Comparison of ENCODE assay signal across 9 cellular contexts in the genomic region with DNA sequence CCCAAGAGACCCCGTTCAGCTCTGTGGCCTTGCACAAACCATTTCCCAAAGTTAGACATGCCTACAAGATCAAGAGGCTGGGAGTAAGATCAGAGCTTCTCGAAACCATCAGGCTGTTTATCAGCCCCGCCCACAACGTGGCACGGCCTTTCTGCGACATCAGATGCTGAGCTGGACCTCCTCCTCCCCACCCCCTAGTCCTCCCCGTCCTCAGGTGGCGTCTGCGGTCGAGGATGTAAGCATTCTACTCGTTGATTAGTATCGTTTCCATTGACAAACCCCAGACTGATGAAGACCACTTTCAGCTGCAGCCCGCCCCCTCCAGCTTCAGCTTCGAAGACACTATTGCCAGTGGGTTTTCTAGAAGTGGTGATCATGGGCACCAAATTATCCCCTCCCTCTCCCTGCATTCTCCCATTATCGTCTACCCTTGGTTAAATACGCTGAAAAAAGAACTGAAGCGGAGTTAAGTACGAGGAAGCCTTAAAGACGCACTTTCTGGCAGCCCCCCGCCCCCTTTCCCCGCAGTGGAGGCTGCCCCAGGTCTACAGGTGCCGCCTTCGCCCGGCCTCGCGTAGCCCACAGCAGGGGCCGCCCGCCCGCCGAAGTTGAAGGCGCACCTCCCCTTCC. TPM values are rescaled to one million over a fixed set of nuclear protein-coding genes. Genes with fewer than 3 reads are reported as not detected.
A peak's percentile ranks its signal among the peaks of the same experiment; 100 is the strongest.
DNase-seq lines count a peak whose midpoint lies in the region; ATAC-seq and TF ChIP-seq lines count a peak whose summit lies in the region.
"Had no signal": no experiment of that assay in that cellular context is flagged by ENCODE, and none has a peak within 500 bp of the region (broad histone marks: within the 10 kb centered on the region; RNA-seq: fewer than 3 reads in every experiment).

No MANE protein-coding gene starts in this region.

- WGBS in liver = 5% methylated on average over 31 of the region's 31 CpGs
- 7 to 11% methylated on average over 21 to 31 of the region's 31 CpGs for WGBS in testis, 2 donors

- H3K4me3 ChIP-seq in coronary artery (peak overlapping the region; percentile 91), liver (ENCODE audit: low read depth in 1 of 3, low read length in 3 of 3) (peak overlapping the region; percentile 75 to 95 (median 85)), testis (peak overlapping the region; percentile 71 to 76)

- peak; percentile 58 for DNase-seq in Caki2 (ENCODE audit: low read depth)
- DNase-seq in RKO (ENCODE audit: low spot score) = peak; percentile 73
- peak; percentile 78 for DNase-seq in coronary artery (ENCODE audit: low spot score)
- peak; percentile 69 for DNase-seq in testis
- DNase-seq in superior temporal gyrus (ENCODE audit: extremely low spot score) = no peak

- H3K9ac ChIP-seq in liver (ENCODE audit: low read depth in 1 of 2, low read length in 2 of 2) = no peak overlapping the region

- intact Hi-C loops in testis (cut with DNase I; ENCODE audit: low total_unique reads) = no loop called here

- H3K27ac ChIP-seq in coronary artery (peak overlapping the region; percentile 95 to 97), liver (ENCODE audit: low read depth in 1 of 2, low read length in 2 of 2) (peak overlapping the region; percentile 94), testis (peak overlapping the region; percentile 45 to 85)

- TF ChIP-seq POLR2A in testis (IDR thresholded peaks at IDR 0.05) = no peak

- TF ChIP-seq RAD21 in liver (IDR thresholded peaks at IDR 0.05) = no peak

- peak; percentile 39 for ATAC-seq in GM21723 (IDR thresholded peaks at IDR 0.05; ENCODE audit: unreplicated experiment)
- ATAC-seq in HG03521 (IDR thresholded peaks at IDR 0.05; ENCODE audit: unreplicated experiment) = no peak

- no peak for TF ChIP-seq CTCF in coronary artery (IDR thresholded peaks at IDR 0.05)
- TF ChIP-seq CTCF in liver (IDR thresholded peaks at IDR 0.05; ENCODE audit: low read depth, low read length, missing input control) = no peak
- no peak for TF ChIP-seq CTCF in testis (IDR thresholded peaks at IDR 0.05)

- in situ Hi-C loops in Caki2 (cut with HindIII; ENCODE audit: low pct_unique_long_range_greater_than_20kb, low sequenced_read_pairs) = no loop called here

- no peaks in the 10 kb centered on the region for H3K27me3 ChIP-seq in liver (ENCODE audit: control insufficient read depth in 4 of 4, insufficient read depth in 4 of 4, low read length in 3 of 4)
- no peaks in the 10 kb centered on the region for H3K27me3 ChIP-seq in testis

- H3K36me3 ChIP-seq in liver (ENCODE audit: control insufficient read depth in 4 of 4, insufficient read depth in 3 of 4, low read depth in 1 of 4, low read length in 3 of 4) = no peaks in the 10 kb centered on the region
- H3K36me3 ChIP-seq in testis (ENCODE audit: low read depth, missing control alignments) = no peaks in the 10 kb centered on the region

- no peaks in the 10 kb centered on the region for H3K9me3 ChIP-seq in liver (ENCODE audit: control insufficient read depth in 4 of 4, low read length in 3 of 4)
- H3K9me3 ChIP-seq in testis = no peaks in the 10 kb centered on the region

- peaks cover 3 to 15% (median 6%) of the 10 kb centered on the region in 4 donors for H3K4me1 ChIP-seq in liver (ENCODE audit: control insufficient read depth in 4 of 4, insufficient read depth in 4 of 4, low read length in 3 of 4)
- H3K4me1 ChIP-seq in testis = peaks cover 5% of the 10 kb centered on the region

TF ChIP-seq in liver, 16 proteins besides CTCF, POLR2A, EP300 and RAD21:
- TF ChIP-seq JUND (IDR thresholded peaks at IDR 0.05) (no peak), SP1 (IDR thresholded peaks at IDR 0.05) (no peak), FOXA1 (IDR thresholded peaks at IDR 0.05) (no peak), YY1 (IDR thresholded peaks at IDR 0.05) (no peak), EGR1 (IDR thresholded peaks at IDR 0.05; ENCODE audit: low read depth in 2 of 2) (no peak), RXRA (IDR thresholded peaks at IDR 0.05) (no peak), HNF4A (conservative IDR thresholded peaks at IDR 0.05) (no peak), TAF1 (conservative IDR thresholded peaks at IDR 0.05) (no peak)
- TF ChIP-seq, protein P1, sequence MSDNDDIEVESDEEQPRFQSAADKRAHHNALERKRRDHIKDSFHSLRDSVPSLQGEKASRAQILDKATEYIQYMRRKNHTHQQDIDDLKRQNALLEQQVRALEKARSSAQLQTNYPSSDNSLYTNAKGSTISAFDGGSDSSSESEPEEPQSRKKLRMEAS (IDR thresholded peaks at IDR 0.05) = no peak
- TF ChIP-seq, protein P2, sequence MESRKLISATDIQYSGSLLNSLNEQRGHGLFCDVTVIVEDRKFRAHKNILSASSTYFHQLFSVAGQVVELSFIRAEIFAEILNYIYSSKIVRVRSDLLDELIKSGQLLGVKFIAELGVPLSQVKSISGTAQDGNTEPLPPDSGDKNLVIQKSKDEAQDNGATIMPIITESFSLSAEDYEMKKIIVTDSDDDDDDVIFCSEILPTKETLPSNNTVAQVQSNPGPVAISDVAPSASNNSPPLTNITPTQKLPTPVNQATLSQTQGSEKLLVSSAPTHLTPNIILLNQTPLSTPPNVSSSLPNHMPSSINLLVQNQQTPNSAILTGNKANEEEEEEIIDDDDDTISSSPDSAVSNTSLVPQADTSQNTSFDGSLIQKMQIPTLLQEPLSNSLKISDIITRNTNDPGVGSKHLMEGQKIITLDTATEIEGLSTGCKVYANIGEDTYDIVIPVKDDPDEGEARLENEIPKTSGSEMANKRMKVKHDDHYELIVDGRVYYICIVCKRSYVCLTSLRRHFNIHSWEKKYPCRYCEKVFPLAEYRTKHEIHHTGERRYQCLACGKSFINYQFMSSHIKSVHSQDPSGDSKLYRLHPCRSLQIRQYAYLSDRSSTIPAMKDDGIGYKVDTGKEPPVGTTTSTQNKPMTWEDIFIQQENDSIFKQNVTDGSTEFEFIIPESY (IDR thresholded peaks at IDR 0.05) = no peak
- TF ChIP-seq, protein P3, sequence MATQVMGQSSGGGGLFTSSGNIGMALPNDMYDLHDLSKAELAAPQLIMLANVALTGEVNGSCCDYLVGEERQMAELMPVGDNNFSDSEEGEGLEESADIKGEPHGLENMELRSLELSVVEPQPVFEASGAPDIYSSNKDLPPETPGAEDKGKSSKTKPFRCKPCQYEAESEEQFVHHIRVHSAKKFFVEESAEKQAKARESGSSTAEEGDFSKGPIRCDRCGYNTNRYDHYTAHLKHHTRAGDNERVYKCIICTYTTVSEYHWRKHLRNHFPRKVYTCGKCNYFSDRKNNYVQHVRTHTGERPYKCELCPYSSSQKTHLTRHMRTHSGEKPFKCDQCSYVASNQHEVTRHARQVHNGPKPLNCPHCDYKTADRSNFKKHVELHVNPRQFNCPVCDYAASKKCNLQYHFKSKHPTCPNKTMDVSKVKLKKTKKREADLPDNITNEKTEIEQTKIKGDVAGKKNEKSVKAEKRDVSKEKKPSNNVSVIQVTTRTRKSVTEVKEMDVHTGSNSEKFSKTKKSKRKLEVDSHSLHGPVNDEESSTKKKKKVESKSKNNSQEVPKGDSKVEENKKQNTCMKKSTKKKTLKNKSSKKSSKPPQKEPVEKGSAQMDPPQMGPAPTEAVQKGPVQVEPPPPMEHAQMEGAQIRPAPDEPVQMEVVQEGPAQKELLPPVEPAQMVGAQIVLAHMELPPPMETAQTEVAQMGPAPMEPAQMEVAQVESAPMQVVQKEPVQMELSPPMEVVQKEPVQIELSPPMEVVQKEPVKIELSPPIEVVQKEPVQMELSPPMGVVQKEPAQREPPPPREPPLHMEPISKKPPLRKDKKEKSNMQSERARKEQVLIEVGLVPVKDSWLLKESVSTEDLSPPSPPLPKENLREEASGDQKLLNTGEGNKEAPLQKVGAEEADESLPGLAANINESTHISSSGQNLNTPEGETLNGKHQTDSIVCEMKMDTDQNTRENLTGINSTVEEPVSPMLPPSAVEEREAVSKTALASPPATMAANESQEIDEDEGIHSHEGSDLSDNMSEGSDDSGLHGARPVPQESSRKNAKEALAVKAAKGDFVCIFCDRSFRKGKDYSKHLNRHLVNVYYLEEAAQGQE (IDR thresholded peaks at IDR 0.05) = no peak

RNA-seq across cellular contexts. Expression of a gene that starts 1.1 kb away (rescaled TPM):
- 21.9 and 24.8 TPM in 2 replicates for total RNA-seq in Caki2 (2014; rRNA removed; shearing (Covaris generic); ENCODE audit: low replicate concordance)
- 10 to 100 TPM; 13.3 to 14.6 TPM for total RNA-seq in liver
- polyA plus RNA-seq in liver = 10 to 100 TPM; 20.0 to 26.3 TPM
- total RNA-seq in testis = 10 to 100 TPM in 1 of 2 donors, 1 to 10 TPM in 1; 9.6 to 18.5 TPM
- 23.8 TPM for polyA plus RNA-seq in testis (ENCODE audit: insufficient read depth, low read depth, low replicate concordance)
- total RNA-seq: T-helper 2 cell treated with Interferon-gamma antibody and Interleukin-4, amounts not matched to agents 100 ng/mL and 5 ng/mL, for 36 hours had no signal

RNA-seq across cellular contexts. Expression of a gene that starts 53.6 kb away (rescaled TPM):
- total RNA-seq in Caki2 (2014; rRNA removed; shearing (Covaris generic); ENCODE audit: low replicate concordance) = not detected in 2 replicates
- total RNA-seq in liver (under 1 TPM; 0.17 to 0.28 TPM), testis (1 to 10 TPM; 2.5 to 3.0 TPM)
- polyA plus RNA-seq in liver (under 1 TPM; 0.09 to 0.33 TPM), testis (ENCODE audit: insufficient read depth, low read depth, low replicate concordance) (2.4 TPM)
- total RNA-seq: T-helper 2 cell treated with Interferon-gamma antibody and Interleukin-4, amounts not matched to agents 100 ng/mL and 5 ng/mL, for 36 hours had no signal
